Comparison of ENCODE assay signal across 29 cellular contexts in genomic region chr2:46689993-46690392, GRCh38. TPM values are rescaled to one million over a fixed set of nuclear protein-coding genes. Genes with fewer than 3 reads are reported as not detected.
A peak's percentile ranks its signal among the peaks of the same experiment; 100 is the strongest.
DNase-seq lines count a peak whose midpoint lies in the region; ATAC-seq and TF ChIP-seq lines count a peak whose summit lies in the region.
"Had no signal": no experiment of that assay in that cellular context is flagged by ENCODE, and none has a peak within 500 bp of the region (broad histone marks: within the 10 kb centered on the region; RNA-seq: fewer than 3 reads in every experiment).

No MANE protein-coding gene starts in this region.

- no peak overlapping the region for H3K27ac Mint-ChIP-seq in activated naive CD4-positive, alpha-beta T cell treated with anti-CD3 and anti-CD28 coated beads for 36 hours
- H3K27ac Mint-ChIP-seq: activated CD4-positive, alpha-beta T cell treated with anti-CD3 and anti-CD28 coated beads, Interleukin-2, amount 10 ng/mL, durations not matched to agents 24 days and 14 days; activated naive CD8-positive, alpha-beta T cell treated with anti-CD3 and anti-CD28 coated beads, Interleukin-2, amount 10 ng/mL, durations not matched to agents 7 days and 5 days; memory B cell; progenitor cell of endocrine pancreas; stimulated activated memory B cell treated with anti-CD40 and anti-IgM and Interleukin-4, amounts not matched to agents 10 μg/mL and 1 μg/mL and 100 μg/mL, for 72 hours; T-helper 2 cell treated with Interferon-gamma antibody and Interleukin-4, amounts not matched to agents 5 μg/mL and 100 μg/mL, for 36 hours had no signal

- H3K27me3 ChIP-seq in right atrium auricular region, result no peaks in the 10 kb centered on the region
- H3K27me3 ChIP-seq: BE2C, gastrocnemius medialis, sigmoid colon, upper lobe of right lung had no signal

- no peaks in the 10 kb centered on the region for H3K36me3 Mint-ChIP-seq in activated naive CD4-positive, alpha-beta T cell treated with anti-CD3 and anti-CD28 coated beads for 36 hours (ENCODE audit: low read depth)
- H3K36me3 Mint-ChIP-seq: activated naive CD8-positive, alpha-beta T cell treated with anti-CD3 and anti-CD28 coated beads, Interleukin-2, amount 10 ng/mL, durations not matched to agents 7 days and 5 days; memory B cell; stimulated activated memory B cell treated with anti-CD40 and anti-IgM and Interleukin-4, amounts not matched to agents 10 μg/mL and 1 μg/mL and 100 μg/mL, for 72 hours had no signal

- CTCF ChIA-PET in activated naive CD4-positive, alpha-beta T cell treated with anti-CD3 and anti-CD28 coated beads for 36 hours (lab: Charles Lee), result no interaction called here

- no peak overlapping the region for H3K27ac ChIP-seq in right atrium auricular region
- H3K27ac ChIP-seq: gastrocnemius medialis, HL-60, sigmoid colon, upper lobe of right lung, VCaP had no signal

- H3K4me3 Mint-ChIP-seq in activated naive CD4-positive, alpha-beta T cell treated with anti-CD3 and anti-CD28 coated beads for 36 hours, result no peak overlapping the region
- H3K4me3 Mint-ChIP-seq: activated CD4-positive, alpha-beta T cell treated with anti-CD3 and anti-CD28 coated beads, Interleukin-2, amount 10 ng/mL, durations not matched to agents 24 days and 14 days; activated naive CD8-positive, alpha-beta T cell treated with anti-CD3 and anti-CD28 coated beads, Interleukin-2, amount 10 ng/mL, durations not matched to agents 7 days and 5 days; memory B cell; stimulated activated memory B cell treated with anti-CD40 and anti-IgM and Interleukin-4, amounts not matched to agents 10 μg/mL and 1 μg/mL and 100 μg/mL, for 72 hours; T-helper 2 cell treated with Interferon-gamma antibody and Interleukin-4, amounts not matched to agents 5 μg/mL and 100 μg/mL, for 36 hours had no signal

- H3K4me3 ChIP-seq in fibroblast of the aortic adventitia (ENCODE audit: low read depth, low read length) (no peak overlapping the region), right atrium auricular region (no peak overlapping the region)
- H3K4me3 ChIP-seq: gastrocnemius medialis, HAP-1, sigmoid colon, upper lobe of right lung had no signal

- no peak for TF ChIP-seq CTCF in fibroblast of the aortic adventitia (IDR thresholded peaks at IDR 0.05; ENCODE audit: insufficient read depth, low read length)
- no peak for TF ChIP-seq CTCF in right atrium auricular region (IDR thresholded peaks at IDR 0.05)

- DNase-seq in HCEC 1CT (peak; percentile 47), amniotic stem cell (lab: John Stamatoyannopoulos, UW) (peak; percentile 38), fibroblast of the aortic adventitia (ENCODE audit: low read depth) (peak; percentile 92), right atrium auricular region (ENCODE audit: low spot score) (no peak), cerebellar nuclear complex (lab: John Stamatoyannopoulos, UW) (no peak)
- DNase-seq in activated naive CD4-positive, alpha-beta T cell treated with anti-CD3 and anti-CD28 coated beads for 36 hours, result no peak
- DNase-seq: activated CD4-positive, alpha-beta T cell treated with anti-CD3 and anti-CD28 coated beads, Interleukin-2, amount 10 ng/mL, durations not matched to agents 24 days and 14 days; activated effector memory CD4-positive, alpha-beta T cell treated with anti-CD3 and anti-CD28 coated beads, Interleukin-2, amount 50 U/mL, for 16 hours; activated naive CD8-positive, alpha-beta T cell treated with anti-CD3 and anti-CD28 coated beads, Interleukin-2, amount 10 ng/mL, durations not matched to agents 7 days and 5 days; activated T-cell treated with anti-CD3 and anti-CD28 coated beads, Interleukin-2, amount 50 U/mL, for 1 hour; BE2C; gastrocnemius medialis; GDM1; Karpas-422; MV-4-11; NCI-H1436 treated with DMSO at 0.1 percent for 48 hours; sigmoid colon; stimulated activated CD4-positive, alpha-beta T cell treated with anti-CD3 and anti-CD28 coated beads, Interleukin-4, amount 100 ng/mL, for 4 hours; substantia nigra; upper lobe of right lung had no signal

- peaks cover 2% of the 10 kb centered on the region for H3K27me3 Mint-ChIP-seq in activated naive CD4-positive, alpha-beta T cell treated with anti-CD3 and anti-CD28 coated beads for 36 hours (ENCODE audit: low read depth)
- H3K27me3 Mint-ChIP-seq: stimulated activated memory B cell treated with anti-CD40 and anti-IgM and Interleukin-4, amounts not matched to agents 10 μg/mL and 1 μg/mL and 100 μg/mL, for 72 hours had no signal

- ATAC-seq in HG03280 (IDR thresholded peaks at IDR 0.05; ENCODE audit: unreplicated experiment), result no peak
- ATAC-seq: gastrocnemius medialis; left lobe of liver; stimulated activated memory B cell treated with anti-CD40 and anti-IgM and Interleukin-4, amounts not matched to agents 10 μg/mL and 1 μg/mL and 100 μg/mL, for 72 hours; upper lobe of right lung had no signal

- H3K4me1 ChIP-seq in right atrium auricular region, result no peaks in the 10 kb centered on the region
- H3K4me1 ChIP-seq: BE2C, gastrocnemius medialis, HAP-1, sigmoid colon, upper lobe of right lung had no signal

- H3K9me3 ChIP-seq in right atrium auricular region, result no peaks in the 10 kb centered on the region
- H3K9me3 ChIP-seq: BE2C, gastrocnemius medialis, HAP-1, sigmoid colon, upper lobe of right lung had no signal

- no peaks in the 10 kb centered on the region for H3K4me1 Mint-ChIP-seq in activated naive CD4-positive, alpha-beta T cell treated with anti-CD3 and anti-CD28 coated beads for 36 hours (ENCODE audit: low read depth)
- H3K4me1 Mint-ChIP-seq: activated CD4-positive, alpha-beta T cell treated with anti-CD3 and anti-CD28 coated beads, Interleukin-2, amount 10 ng/mL, durations not matched to agents 24 days and 14 days had no signal

- no peaks in the 10 kb centered on the region for H3K36me3 ChIP-seq in right atrium auricular region
- H3K36me3 ChIP-seq: BE2C, gastrocnemius medialis, HAP-1, sigmoid colon, upper lobe of right lung had no signal

- H3K9me3 Mint-ChIP-seq in activated naive CD4-positive, alpha-beta T cell treated with anti-CD3 and anti-CD28 coated beads for 36 hours, result no peaks in the 10 kb centered on the region
- H3K9me3 Mint-ChIP-seq: activated CD4-positive, alpha-beta T cell treated with anti-CD3 and anti-CD28 coated beads, Interleukin-2, amount 10 ng/mL, durations not matched to agents 24 days and 14 days; activated naive CD8-positive, alpha-beta T cell treated with anti-CD3 and anti-CD28 coated beads, Interleukin-2, amount 10 ng/mL, durations not matched to agents 7 days and 5 days; memory B cell; stimulated activated memory B cell treated with anti-CD40 and anti-IgM and Interleukin-4, amounts not matched to agents 10 μg/mL and 1 μg/mL and 100 μg/mL, for 72 hours; T-helper 2 cell treated with Interferon-gamma antibody and Interleukin-4, amounts not matched to agents 5 μg/mL and 100 μg/mL, for 36 hours had no signal

- intact Hi-C loops in activated naive CD4-positive, alpha-beta T cell treated with anti-CD3 and anti-CD28 coated beads for 36 hours (cut with micrococcal nuclease), result no loop called here

RNA-seq across cellular contexts. Expression of gene SOCS5, which starts 9.1 kb away (rescaled TPM):
- total RNA-seq in fibroblast of the aortic adventitia (ENCODE audit: low replicate concordance) (147 and 155 TPM in 2 replicates), right atrium auricular region (10 to 100 TPM; 22.6 to 25.4 TPM)
- 1 to 10 TPM; 4.3 to 4.6 TPM for total RNA-seq in activated naive CD4-positive, alpha-beta T cell treated with anti-CD3 and anti-CD28 coated beads for 36 hours

Comparison
In these comparisons a context has a peak if more than half of its experiments do, and no peak if none do; other contexts are left out.
1. DNase-seq: peak in HCEC 1CT (single experiment), amniotic stem cell (single experiment) and fibroblast of the aortic adventitia (single experiment); none in activated naive CD4-positive, alpha-beta T cell treated with anti-CD3 and anti-CD28 coated beads for 36 hours (single experiment), right atrium auricular region (single experiment) and cerebellar nuclear complex (0 of 2).
2. RNA of gene SOCS5, which starts 9.1 kb away (total RNA-seq): 147 to 155 TPM in fibroblast of the aortic adventitia and 22.6 to 25.4 TPM in right atrium auricular region; 4.3 to 4.6 TPM in activated naive CD4-positive, alpha-beta T cell treated with anti-CD3 and anti-CD28 coated beads for 36 hours; every median in the first group is over 4 times any median in the second.